ENCODE assay signal across 15 cellular contexts in genomic region chr1:147717706-147718097, GRCh38. TPM values are rescaled to one million over a fixed set of nuclear protein-coding genes. Genes with fewer than 3 reads are reported as not detected.
DNase-seq lines count a peak whose midpoint lies in the region; ATAC-seq, FAIRE-seq and TF ChIP-seq lines count a peak whose summit lies in the region.
"Had no signal": no experiment of that assay in that cellular context is flagged by ENCODE, and none has a peak within 500 bp of the region (broad histone marks: within the 10 kb centered on the region; RNA-seq: fewer than 3 reads in every experiment).

No MANE protein-coding gene starts in this region.

- H3K36me3 ChIP-seq in heart right ventricle: no peaks in the 10 kb centered on the region
- H3K36me3 ChIP-seq in kidney (ENCODE audit: control insufficient read depth in 1 of 2, insufficient read depth in 2 of 2, low read length in 2 of 2): no peaks in the 10 kb centered on the region
- H3K36me3 ChIP-seq in urinary bladder (ENCODE audit: insufficient read depth): no peaks in the 10 kb centered on the region
- H3K36me3 ChIP-seq: MG63 had no signal

- H3K4me1 ChIP-seq in heart right ventricle (peaks cover 0 to 12% (median 5%) of the 10 kb centered on the region in 9 donors), kidney (ENCODE audit: control insufficient read depth in 1 of 2, insufficient read depth in 1 of 2, low read depth in 1 of 2, low read length in 2 of 2) (peaks cover 0 to 15% of the 10 kb centered on the region in 2 donors), urinary bladder (ENCODE audit: insufficient read depth) (no peaks in the 10 kb centered on the region)
- H3K4me1 ChIP-seq: psoas muscle had no signal

- FAIRE-seq in kidney (lab: Jason Lieb, UNC): no peak
- FAIRE-seq: endometrium had no signal

- H3K4me3 Mint-ChIP-seq in T-helper 17 cell: peak overlapping the region; percentile 22
- H3K4me3 Mint-ChIP-seq: activated CD4-positive, alpha-beta memory T cell treated with anti-CD3 and anti-CD28 coated beads, Interleukin-2, amount 10 ng/mL, durations not matched to agents 7 days and 5 days; activated T-helper 1 cell treated with anti-CD3 and anti-CD28 coated beads, Interleukin-12 subunit alpha, Interleukin-12 subunit beta, Interleukin-2, Interleukin-4 antibody, amounts not matched to agents 30 ng/mL and 10 ng/mL and 1 ng/mL, durations not matched to agents 14 hours and 24 hours and 36 hours had no signal

- intact Hi-C loops in heart right ventricle (cut with DNase I): no loop called here
- intact Hi-C loops in left cardiac atrium (cut with DNase I): no loop called here
- intact Hi-C loops in kidney (cut with DNase I): no loop called here

- 37 to 48% methylated on average over 4 of the region's 4 CpGs for WGBS in heart right ventricle, 2 donors
- 59% methylated on average over 4 of the region's 4 CpGs for WGBS in urinary bladder

- H3K9ac ChIP-seq in kidney (ENCODE audit: low read length in 2 of 2): peak overlapping the region in 1 of 2 donors; percentile 13

- H3K27ac ChIP-seq in heart right ventricle: no peak overlapping the region
- peak overlapping the region; percentile 9 to 73 for H3K27ac ChIP-seq in kidney (ENCODE audit: low read depth in 2 of 2, low read length in 2 of 2)
- peak overlapping the region; percentile 11 for H3K27ac ChIP-seq in urinary bladder (ENCODE audit: low read depth)
- H3K27ac ChIP-seq: psoas muscle had no signal

- peaks cover 6% of the 10 kb centered on the region for H3K36me3 Mint-ChIP-seq in T-helper 17 cell (ENCODE audit: low read depth)

- no peak for DNase-seq in heart right ventricle
- DNase-seq in left cardiac atrium: no peak
- no peak for DNase-seq in T-helper 17 cell
- peak; percentile 76 for DNase-seq in kidney
- no peak for DNase-seq in NCI-H1930 (lab: John Stamatoyannopoulos, UW)
- DNase-seq in NCI-H82 (lab: John Stamatoyannopoulos, UW): no peak
- DNase-seq: activated CD4-positive, alpha-beta memory T cell treated with anti-CD3 and anti-CD28 coated beads, Interleukin-2, amount 10 ng/mL, durations not matched to agents 7 days and 5 days; glutamatergic neuron; MG63; naive B cell; psoas muscle had no signal

- no peaks in the 10 kb centered on the region for H3K9me3 ChIP-seq in heart right ventricle
- no peaks in the 10 kb centered on the region for H3K9me3 ChIP-seq in T-helper 17 cell (ENCODE audit: control insufficient read depth, low read length, poor library complexity, severe bottlenecking)
- no peaks in the 10 kb centered on the region for H3K9me3 ChIP-seq in kidney (ENCODE audit: control insufficient read depth in 1 of 2, low read length in 2 of 2)
- H3K9me3 ChIP-seq: MG63, psoas muscle had no signal

- H3K27me3 Mint-ChIP-seq in T-helper 17 cell: peaks cover 35% of the 10 kb centered on the region

- TF ChIP-seq CTCF in heart right ventricle (IDR thresholded peaks at IDR 0.05) (no peak), kidney (IDR thresholded peaks at IDR 0.05; ENCODE audit: borderline replicate concordance, extremely low read depth, insufficient read depth) (no peak)

- H3K4me3 ChIP-seq in heart right ventricle (no peak overlapping the region), kidney (ENCODE audit: low read length in 2 of 2) (no peak overlapping the region), urinary bladder (ENCODE audit: low read depth, low read length) (no peak overlapping the region)
- H3K4me3 ChIP-seq: MG63, psoas muscle had no signal

- H3K27ac Mint-ChIP-seq in T-helper 17 cell: peak overlapping the region; percentile 88
- H3K27ac Mint-ChIP-seq: activated T-helper 1 cell treated with anti-CD3 and anti-CD28 coated beads, Interleukin-12 subunit alpha, Interleukin-12 subunit beta, Interleukin-2, Interleukin-4 antibody, amounts not matched to agents 30 ng/mL and 10 ng/mL and 1 ng/mL, durations not matched to agents 14 hours and 24 hours and 36 hours; naive B cell had no signal

- peaks cover 0 to 4% (median 0%) of the 10 kb centered on the region in 7 donors for H3K27me3 ChIP-seq in heart right ventricle

- ATAC-seq in heart right ventricle (peak in 6 of 8 donors; percentile 49 to 71 (median 60)), left cardiac atrium (no peak), T-helper 17 cell (no peak), HG03342 (IDR thresholded peaks at IDR 0.05; ENCODE audit: unreplicated experiment) (no peak)

- H3K4me1 Mint-ChIP-seq in T-helper 17 cell: peaks cover 17% of the 10 kb centered on the region

RNA-seq across cellular contexts. Expression of gene GJA5, which starts 42.7 kb away (rescaled TPM):
- total RNA-seq in heart right ventricle: 10 to 100 TPM in 8 of 10 donors, 1 to 10 TPM in 2; 7.6 to 20.0 (median 12.8) TPM
- 10 to 100 TPM in 1 of 2 donors, 1 to 10 TPM in 1; 4.8 to 10.0 TPM for polyA plus RNA-seq in heart right ventricle
- total RNA-seq in left cardiac atrium: 10 to 100 TPM; 39.4 to 54.6 TPM
- not detected for total RNA-seq in T-helper 17 cell
- total RNA-seq in kidney: 28.3 TPM
- 36.4 TPM for polyA plus RNA-seq in kidney (ENCODE audit: insufficient read depth, low read depth, low replicate concordance)
- total RNA-seq in urinary bladder: 16.3 TPM
- 14.9 TPM for polyA plus RNA-seq in urinary bladder
- total RNA-seq: activated CD4-positive, alpha-beta memory T cell treated with anti-CD3 and anti-CD28 coated beads, Interleukin-2, amount 10 ng/mL, durations not matched to agents 7 days and 5 days; activated T-helper 1 cell treated with anti-CD3 and anti-CD28 coated beads, Interleukin-12 subunit alpha, Interleukin-12 subunit beta, Interleukin-2, Interleukin-4 antibody, amounts not matched to agents 30 ng/mL and 10 ng/mL and 1 ng/mL, durations not matched to agents 14 hours and 24 hours and 36 hours had no signal

RNA-seq across cellular contexts. Expression of gene ACP6, which starts 47.4 kb away (rescaled TPM):
- total RNA-seq in heart right ventricle: 10 to 100 TPM in 8 of 10 donors, 1 to 10 TPM in 2; 5.0 to 24.8 (median 18.0) TPM
- 10 to 100 TPM in 1 of 2 donors, 1 to 10 TPM in 1; 7.1 to 11.6 TPM for polyA plus RNA-seq in heart right ventricle
- 10 to 100 TPM; 11.8 to 12.9 TPM for total RNA-seq in left cardiac atrium
- total RNA-seq in T-helper 17 cell: 10 to 100 TPM; 11.5 to 13.1 TPM
- 43.6 TPM for total RNA-seq in kidney
- polyA plus RNA-seq in kidney (ENCODE audit: insufficient read depth, low read depth, low replicate concordance): 37.7 TPM
- 10.2 TPM for total RNA-seq in urinary bladder
- 15.7 TPM for polyA plus RNA-seq in urinary bladder

Comparison
In these comparisons a context has a peak if more than half of its experiments do, and no peak if none do; other contexts are left out.
1. ATAC-seq: peak in heart right ventricle (6 of 8); none in left cardiac atrium (0 of 2), T-helper 17 cell (single experiment) and HG03342 (single experiment).
2. H3K27ac ChIP-seq: peak in kidney (2 of 2) and urinary bladder (single experiment); none in heart right ventricle (0 of 10).
3. RNA of gene GJA5, which starts 42.7 kb away (total RNA-seq): 39.4 to 54.6 TPM in left cardiac atrium, 28.3 TPM in kidney (single experiment), 16.3 TPM in urinary bladder (single experiment) and 7.6 to 20.0 TPM in heart right ventricle; not detected in T-helper 17 cell; every median in the first group is over 4 times any median in the second.